ENCODE assay signal across 19 cellular contexts in the genomic region with DNA sequence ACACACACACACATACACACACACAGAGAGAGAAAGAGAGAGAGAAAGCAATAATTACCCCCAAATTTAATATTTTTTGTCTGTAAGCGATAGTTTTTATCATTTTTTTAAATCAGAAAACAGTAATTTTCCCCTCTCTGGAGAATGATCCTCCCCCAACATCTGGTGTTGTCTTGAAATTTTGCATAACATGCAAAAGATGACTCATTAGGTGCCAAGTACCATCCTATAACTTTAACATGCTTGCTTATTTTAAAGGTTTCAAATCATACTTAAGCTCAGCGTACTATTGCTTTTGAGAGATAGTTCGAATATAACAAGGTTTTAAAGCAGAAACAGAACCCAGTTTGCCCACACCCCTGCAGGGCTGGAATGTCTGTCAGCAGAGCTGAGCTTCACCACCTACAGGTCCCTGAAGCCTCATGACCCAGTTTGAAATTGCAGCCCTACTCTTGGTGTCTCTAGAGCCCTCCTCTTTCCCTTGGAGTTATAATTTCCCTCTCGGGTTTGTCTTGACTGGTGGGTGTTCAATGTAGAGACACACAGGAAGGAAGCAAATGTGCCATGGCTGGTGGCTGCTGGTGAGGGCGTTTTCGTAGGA.
DNase-seq lines count a peak whose midpoint lies in the region; ATAC-seq, FAIRE-seq and TF ChIP-seq lines count a peak whose summit lies in the region.
"Had no signal": no experiment of that assay in that cellular context is flagged by ENCODE, and none has a peak within 500 bp of the region (broad histone marks: within the 10 kb centered on the region; RNA-seq: fewer than 3 reads in every experiment).

No MANE protein-coding gene starts in this region.

- H3K14ac ChIP-seq in H9 (ENCODE audit: insufficient read depth, low read length), result no peak overlapping the region
- H3K14ac ChIP-seq in mesenchymal stem cell (ENCODE audit: low read length in 2 of 2), result no peak overlapping the region

- H3K4me1 Mint-ChIP-seq in H9 (peaks cover 8 to 14% of the 10 kb centered on the region in 2 experiments), WTC11 (peaks cover 14% of the 10 kb centered on the region)

- H3K36me3 Mint-ChIP-seq in H9 (ENCODE audit: insufficient read depth in 1 of 3, low read depth in 3 of 3), result no peaks in the 10 kb centered on the region
- H3K36me3 Mint-ChIP-seq in WTC11, result peaks cover 12% of the 10 kb centered on the region
- H3K36me3 Mint-ChIP-seq: CD8-positive, alpha-beta T cell had no signal

- no peaks in the 10 kb centered on the region for H3K36me3 ChIP-seq in mesenchymal stem cell (ENCODE audit: control insufficient read depth in 1 of 2, insufficient read depth in 2 of 2, low read depth in 1 of 2, low read length in 2 of 2)
- H3K36me3 ChIP-seq: SJCRH30 had no signal

- no peaks in the 10 kb centered on the region for H3K79me2 ChIP-seq in H9 (ENCODE audit: insufficient read depth, low read length)

- H2BK12ac ChIP-seq in H9 (ENCODE audit: insufficient read length, low read depth, low read length) (no peak overlapping the region), mesenchymal stem cell (ENCODE audit: low read length in 2 of 2) (no peak overlapping the region)

- H3K23ac ChIP-seq in H9 (ENCODE audit: insufficient read length, low read depth, low read length), result no peak overlapping the region
- H3K23ac ChIP-seq in mesenchymal stem cell (ENCODE audit: low read length in 2 of 2), result no peak overlapping the region

- no peak overlapping the region for H3K4me3 Mint-ChIP-seq in H9
- no peak overlapping the region for H3K4me3 Mint-ChIP-seq in WTC11
- H3K4me3 Mint-ChIP-seq: CD8-positive, alpha-beta T cell; IgD-negative memory B cell had no signal

- H3K4me1 ChIP-seq in A549 (peaks cover 27% of the 10 kb centered on the region; the same call in 2 of the 3 replicates), H9 (ENCODE audit: insufficient read depth, low read length) (peaks cover 3% of the 10 kb centered on the region; the same call in 1 of the 2 replicates), mesenchymal stem cell (ENCODE audit: control insufficient read depth, insufficient read depth, low read depth, low read length) (peaks cover 1% of the 10 kb centered on the region)
- H3K4me1 ChIP-seq: SJCRH30 had no signal

- no peak overlapping the region for H3K18ac ChIP-seq in H9 (ENCODE audit: insufficient read length, low read depth, low read length)
- H3K18ac ChIP-seq in mesenchymal stem cell (ENCODE audit: low read depth in 1 of 2, low read length in 2 of 2), result no peak overlapping the region

- TF ChIP-seq POLR2A in A549 (IDR thresholded peaks at IDR 0.05; ENCODE audit: low read length), result no peak

- H4K91ac ChIP-seq in H9 (ENCODE audit: insufficient read length, low read depth, low read length) (no peak overlapping the region), mesenchymal stem cell (ENCODE audit: low read length) (no peak overlapping the region)

- ATAC-seq in A549, result no peak
- ATAC-seq in WTC11, result peak; percentile 60
- ATAC-seq in GM18909 (IDR thresholded peaks at IDR 0.05; ENCODE audit: poor library complexity, unreplicated experiment), result no peak
- ATAC-seq: CD8-positive, alpha-beta T cell had no signal

- H3K9me3 Mint-ChIP-seq in H9 (no peaks in the 10 kb centered on the region; a peak in 1 of 5 replicates), WTC11 (peaks cover 59% of the 10 kb centered on the region)
- H3K9me3 Mint-ChIP-seq: CD8-positive, alpha-beta T cell; IgD-negative memory B cell had no signal

- TF ChIP-seq RAD21 in A549 (conservative IDR thresholded peaks at IDR 0.05 in 1 of 2, IDR thresholded peaks at IDR 0.05 in 1 of 2), result no peak

- no peak overlapping the region for H3K27ac Mint-ChIP-seq in H9
- H3K27ac Mint-ChIP-seq in WTC11, result no peak overlapping the region
- H3K27ac Mint-ChIP-seq: CD8-positive, alpha-beta T cell had no signal

- no peak overlapping the region for H2BK5ac ChIP-seq in H9 (ENCODE audit: insufficient read length, low read length)
- no peak overlapping the region for H2BK5ac ChIP-seq in mesenchymal stem cell (ENCODE audit: low read depth, low read length, poor library complexity, severe bottlenecking)

- no peak overlapping the region for H2BK15ac ChIP-seq in H9 (ENCODE audit: low read depth, low read length)
- H2BK15ac ChIP-seq in mesenchymal stem cell (ENCODE audit: low read depth, poor library complexity, severe bottlenecking), result no peak overlapping the region

- H3K27me3 Mint-ChIP-seq in H9 (ENCODE audit: low read depth), result no peaks in the 10 kb centered on the region
- no peaks in the 10 kb centered on the region for H3K27me3 Mint-ChIP-seq in WTC11 (ENCODE audit: low read depth)
- H3K27me3 Mint-ChIP-seq: IgD-negative memory B cell had no signal

- DNase-seq in A549 (ENCODE audit: low read depth in 1 of 2, low spot score in 1 of 2) (no peak), H9 (no peak), WTC11 (ENCODE audit: low spot score) (no peak), mesenchymal stem cell (no peak), RWPE1 (ENCODE audit: low spot score) (no peak)
- no peak for DNase-seq in activated CD8-positive, alpha-beta memory T cell treated with anti-CD3 and anti-CD28 coated beads, Interleukin-2, amount 50 U/mL, for 48 hours
- DNase-seq: Calu3; CD8-positive, alpha-beta T cell; DMS79 treated with DMSO at 0.1 percent for 48 hours; HCEC 1CT; Karpas-422; NCI-H1048; NCI-H1436; NCI-H774; SJCRH30 had no signal

- H3K4ac ChIP-seq in H9 (ENCODE audit: low read depth, low read length) (no peak overlapping the region), mesenchymal stem cell (ENCODE audit: low read depth in 1 of 2, low read length in 2 of 2) (no peak overlapping the region)

- FAIRE-seq in A549 (lab: Jason Lieb, UNC), result no peak
- FAIRE-seq: A204.1, HTR-8/SVneo had no signal

- no peak overlapping the region for H2BK20ac ChIP-seq in H9 (ENCODE audit: low read depth, low read length, poor library complexity, severe bottlenecking)

- no peaks in the 10 kb centered on the region for H3K9me3 ChIP-seq in A549
- H3K9me3 ChIP-seq in H9 (ENCODE audit: control insufficient read depth, low read depth, low read length), result no peaks in the 10 kb centered on the region
- H3K9me3 ChIP-seq in mesenchymal stem cell (ENCODE audit: control insufficient read depth, low read length), result no peaks in the 10 kb centered on the region
- H3K9me3 ChIP-seq: SJCRH30 had no signal

- no peak overlapping the region for H4K5ac ChIP-seq in H9 (ENCODE audit: insufficient read length, low read depth, low read length)

- no peak overlapping the region; the same call in 2 of the 3 replicates for H3K4me2 ChIP-seq in A549
- no peak overlapping the region for H3K4me2 ChIP-seq in H9 (ENCODE audit: insufficient read depth, insufficient read length, low read length)
- H3K4me2 ChIP-seq in mesenchymal stem cell (ENCODE audit: low read length, poor library complexity, severe bottlenecking), result no peak overlapping the region

- H3K56ac ChIP-seq in H9 (ENCODE audit: insufficient read length, low read depth, low read length), result no peak overlapping the region

- H3K27ac ChIP-seq in A549, result no peak overlapping the region
- no peak overlapping the region for H3K27ac ChIP-seq in H9 (ENCODE audit: insufficient read length, low read depth, low read length)
- H3K27ac ChIP-seq in mesenchymal stem cell (ENCODE audit: low read length, poor library complexity, severe bottlenecking), result no peak overlapping the region
- no peak overlapping the region for H3K27ac ChIP-seq in RWPE1
- H3K27ac ChIP-seq: SJCRH30 had no signal

- no peaks in the 10 kb centered on the region for H4K20me1 ChIP-seq in H9 (ENCODE audit: control insufficient read depth, insufficient read depth, insufficient read length)

- H3K23me2 ChIP-seq in H9 (ENCODE audit: insufficient read length, low read depth, low read length, poor library complexity, severe bottlenecking), result no peaks in the 10 kb centered on the region

- H3K27me3 ChIP-seq in H9 (ENCODE audit: insufficient read depth, low read length), result no peaks in the 10 kb centered on the region
- no peaks in the 10 kb centered on the region for H3K27me3 ChIP-seq in mesenchymal stem cell (ENCODE audit: control insufficient read depth in 1 of 2, insufficient read depth in 1 of 2, low read length in 2 of 2)
- H3K27me3 ChIP-seq: SJCRH30 had no signal

- TF ChIP-seq CTCF in A549 (IDR thresholded peaks at IDR 0.05) (no peak), H9 (conservative IDR thresholded peaks at IDR 0.05) (no peak), WTC11 (IDR thresholded peaks at IDR 0.05) (no peak), RWPE1 (conservative IDR thresholded peaks at IDR 0.05; ENCODE audit: low read depth) (no peak)

- no peak overlapping the region for H2AK5ac ChIP-seq in H9 (ENCODE audit: insufficient read length, low read length)
- peak overlapping the region; percentile 88 for H2AK5ac ChIP-seq in mesenchymal stem cell (ENCODE audit: low read length, severe bottlenecking)

- no peak overlapping the region for H3K9ac ChIP-seq in H9 (ENCODE audit: extremely low read depth, insufficient read length, low read length)
- no peak overlapping the region for H3K9ac ChIP-seq in mesenchymal stem cell (ENCODE audit: low read length)

- CTCF ChIA-PET in A549 (lab: Yijun Ruan, JAX) (no interaction called here), WTC11 (lab: Charles Lee) (no interaction called here), RWPE1 (lab: Yijun Ruan, JAX) (no interaction called here)

- H3K79me1 ChIP-seq in H9 (ENCODE audit: insufficient read depth, low read depth, low read length, poor library complexity, severe bottlenecking) (no peaks in the 10 kb centered on the region), mesenchymal stem cell (replicated peaks; ENCODE audit: low read length, poor library complexity, severe bottlenecking) (no peaks in the 10 kb centered on the region)

- H2AFZ ChIP-seq in H9 (ENCODE audit: low read length) (peak overlapping the region; percentile 65), mesenchymal stem cell (ENCODE audit: low read depth, low read length) (no peak overlapping the region)

- WGBS in A549 (ENCODE audit: missing lambda C conversion rate), result 50% methylated on average over 6 of the region's 6 CpGs
- WGBS in H9 (ENCODE audit: extremely low coverage, insufficient read length, low lambda C conversion rate), result no CpG with 5 or more reads among the region's 6 CpGs
- WGBS in mesenchymal stem cell, result 86% methylated on average over 5 of the region's 6 CpGs

- H2BK120ac ChIP-seq in H9 (ENCODE audit: low read depth, low read length, poor library complexity, severe bottlenecking) (no peak overlapping the region), mesenchymal stem cell (ENCODE audit: low read depth, low read length) (no peak overlapping the region)

- H4K8ac ChIP-seq in H9 (replicated peaks; ENCODE audit: insufficient read length, low read depth, low read length) (no peak overlapping the region), mesenchymal stem cell (ENCODE audit: low read length) (no peak overlapping the region)

- TF ChIP-seq EP300 in A549 (IDR thresholded peaks at IDR 0.05), result no peak

- H3T11ph ChIP-seq in H9 (ENCODE audit: low read length), result no peak overlapping the region

- POLR2A ChIA-PET in A549 (lab: Yijun Ruan, JAX), result no interaction called here
- POLR2A ChIA-PET in WTC11 (lab: Charles Lee), result no interaction called here
- POLR2A ChIA-PET in RWPE1 (lab: Yijun Ruan, JAX; ENCODE audit: low non-redundant PET), result no interaction called here

- no peak overlapping the region for H3K4me3 ChIP-seq in A549
- no peak overlapping the region for H3K4me3 ChIP-seq in mesenchymal stem cell (ENCODE audit: insufficient read depth in 1 of 2, low read depth in 1 of 2, low read length in 2 of 2)
- H3K4me3 ChIP-seq: SJCRH30 had no signal
